Comparison of ENCODE assay signal across 19 cellular contexts in the genomic region with DNA sequence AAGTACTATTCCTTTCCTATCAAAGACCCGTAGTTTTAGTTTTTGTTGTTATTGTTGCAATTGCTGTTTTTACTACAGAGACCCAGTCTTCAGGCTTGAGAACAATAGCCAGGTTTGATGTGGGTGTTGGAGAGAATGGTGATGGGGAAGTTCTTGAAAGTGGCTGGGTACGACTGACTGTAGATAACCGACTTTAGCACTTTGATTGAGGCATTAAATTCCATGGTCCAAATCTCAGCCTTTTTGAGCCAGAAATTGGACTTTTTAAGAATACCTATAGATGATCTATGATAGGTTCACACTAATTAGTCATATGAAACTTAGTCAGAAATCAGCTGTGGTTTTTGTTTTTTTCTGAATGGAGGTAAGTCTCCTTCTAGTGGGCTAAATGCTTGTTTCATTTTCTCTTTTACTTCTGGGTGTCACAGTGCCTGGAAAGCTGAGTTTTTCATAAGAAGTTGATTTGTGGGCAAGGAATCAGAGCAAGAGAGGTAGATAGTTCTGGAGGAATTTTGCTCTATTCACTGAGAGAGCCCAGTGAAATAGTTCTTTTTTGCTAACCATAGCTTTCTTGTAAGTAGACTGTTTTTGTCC. TPM values are rescaled to one million over a fixed set of nuclear protein-coding genes. Genes with fewer than 3 reads are reported as not detected.
DNase-seq lines count a peak whose midpoint lies in the region; ATAC-seq lines count a peak whose summit lies in the region.
"Had no signal": no experiment of that assay in that cellular context is flagged by ENCODE, and none has a peak within 500 bp of the region (broad histone marks: within the 10 kb centered on the region; RNA-seq: fewer than 3 reads in every experiment).

No MANE protein-coding gene starts in this region.

- H4K20me1 ChIP-seq in Karpas-422 (ENCODE audit: insufficient read depth, low read depth, low read length): no peaks in the 10 kb centered on the region

- no peak overlapping the region for H3K4me2 ChIP-seq in Karpas-422 (ENCODE audit: low read depth, low read length, poor library complexity, severe bottlenecking)

- H3K27ac ChIP-seq in Karpas-422 (ENCODE audit: low read length) (no peak overlapping the region), substantia nigra (ENCODE audit: low read depth, low read length, poor library complexity, severe bottlenecking) (no peak overlapping the region)
- H3K27ac ChIP-seq: cardiac muscle cell, right atrium auricular region had no signal

- peaks cover 23% of the 10 kb centered on the region for H3K4me1 ChIP-seq in Karpas-422 (ENCODE audit: low read length)

- H3K4me1 Mint-ChIP-seq in activated T-cell treated with anti-CD3 and anti-CD28 coated beads, Interleukin-2, amount 50 U/mL, for 4 hours (ENCODE audit: low read depth): peaks cover 46% of the 10 kb centered on the region
- peaks cover 53% of the 10 kb centered on the region for H3K4me1 Mint-ChIP-seq in stimulated activated effector memory CD8-positive, alpha-beta T cell treated with anti-CD3 and anti-CD28 coated beads, Interleukin-12 subunit alpha, Interleukin-12 subunit beta, amount 100 ng/mL, for 72 hours

- no peak for DNase-seq in activated T-cell treated with anti-CD3 and anti-CD28 coated beads, Interleukin-2, amount 50 U/mL, for 4 hours
- no peak for DNase-seq in activated T-cell treated with anti-CD3 and anti-CD28 coated beads, Interleukin-2, amount 50 U/mL, for 48 hours
- no peak for DNase-seq in Karpas-422
- DNase-seq in activated naive CD4-positive, alpha-beta T cell treated with anti-CD3 and anti-CD28 coated beads, Interleukin-2, amount 50 U/mL, for 72 hours (ENCODE audit: low spot score in 2 of 2): no peak
- peak in 1 of 2 donors; percentile 44 for DNase-seq in stimulated activated effector memory CD8-positive, alpha-beta T cell treated with anti-CD3 and anti-CD28 coated beads, Interleukin-12 subunit alpha, Interleukin-12 subunit beta, amount 100 ng/mL, for 72 hours (ENCODE audit: low spot score in 2 of 2)
- DNase-seq in substantia nigra (lab: John Stamatoyannopoulos, UW): no peak
- DNase-seq: ACHN; COR-L47; effector memory CD4-positive, alpha-beta T cell; HCEC 1CT; hippocampal formation; mesendoderm; NCI-H1694 treated with DMSO at 0.1 percent for 48 hours; SIG-M5; T1000 had no signal

- ATAC-seq in activated T-cell treated with anti-CD3 and anti-CD28 coated beads, Interleukin-2, amount 50 U/mL, for 4 hours: peak; percentile 42 to 56
- peak; percentile 38 to 62 for ATAC-seq in activated naive CD4-positive, alpha-beta T cell treated with anti-CD3 and anti-CD28 coated beads, Interleukin-2, amount 50 U/mL, for 72 hours
- ATAC-seq in stimulated activated effector memory CD8-positive, alpha-beta T cell treated with anti-CD3 and anti-CD28 coated beads, Interleukin-12 subunit alpha, Interleukin-12 subunit beta, amount 100 ng/mL, for 72 hours: peak; percentile 69
- ATAC-seq in HG03442 (IDR thresholded peaks at IDR 0.05; ENCODE audit: unreplicated experiment): no peak
- no peak for ATAC-seq in HG03520 (IDR thresholded peaks at IDR 0.05; ENCODE audit: unreplicated experiment)

- H3K36me3 Mint-ChIP-seq in activated T-cell treated with anti-CD3 and anti-CD28 coated beads, Interleukin-2, amount 50 U/mL, for 4 hours (ENCODE audit: insufficient read depth): peaks cover 28% of the 10 kb centered on the region
- H3K36me3 Mint-ChIP-seq in activated naive CD4-positive, alpha-beta T cell treated with anti-CD3 and anti-CD28 coated beads, Interleukin-2, amount 50 U/mL, for 72 hours: peaks cover 34 to 35% of the 10 kb centered on the region in 2 donors
- peaks cover 68% of the 10 kb centered on the region for H3K36me3 Mint-ChIP-seq in stimulated activated effector memory CD8-positive, alpha-beta T cell treated with anti-CD3 and anti-CD28 coated beads, Interleukin-12 subunit alpha, Interleukin-12 subunit beta, amount 100 ng/mL, for 72 hours

- no peaks in the 10 kb centered on the region for H3K27me3 Mint-ChIP-seq in activated T-cell treated with anti-CD3 and anti-CD28 coated beads, Interleukin-2, amount 50 U/mL, for 4 hours (ENCODE audit: low read depth)

- 0 out of 2 replicates have a peak overlapping the region, but pooled peaks have one; percentile 30 for H3K9ac ChIP-seq in Karpas-422 (ENCODE audit: low read length)

- H3K27me3 ChIP-seq in Karpas-422 (ENCODE audit: low read length): no peaks in the 10 kb centered on the region
- H3K27me3 ChIP-seq: cardiac muscle cell, right atrium auricular region had no signal

- H2AFZ ChIP-seq in Karpas-422 (ENCODE audit: low read length): no peak overlapping the region

- H3K27ac Mint-ChIP-seq in activated naive CD4-positive, alpha-beta T cell treated with anti-CD3 and anti-CD28 coated beads, Interleukin-2, amount 50 U/mL, for 72 hours: peak overlapping the region; percentile 72 to 95
- peak overlapping the region; percentile 80 for H3K27ac Mint-ChIP-seq in stimulated activated effector memory CD8-positive, alpha-beta T cell treated with anti-CD3 and anti-CD28 coated beads, Interleukin-12 subunit alpha, Interleukin-12 subunit beta, amount 100 ng/mL, for 72 hours

- H3K9me3 Mint-ChIP-seq in activated T-cell treated with anti-CD3 and anti-CD28 coated beads, Interleukin-2, amount 50 U/mL, for 4 hours: no peaks in the 10 kb centered on the region
- H3K9me3 Mint-ChIP-seq in activated naive CD4-positive, alpha-beta T cell treated with anti-CD3 and anti-CD28 coated beads, Interleukin-2, amount 50 U/mL, for 72 hours: no peaks in the 10 kb centered on the region
- no peaks in the 10 kb centered on the region for H3K9me3 Mint-ChIP-seq in stimulated activated effector memory CD8-positive, alpha-beta T cell treated with anti-CD3 and anti-CD28 coated beads, Interleukin-12 subunit alpha, Interleukin-12 subunit beta, amount 100 ng/mL, for 72 hours

- no peaks in the 10 kb centered on the region for H3K9me3 ChIP-seq in Karpas-422 (ENCODE audit: low read length)
- H3K9me3 ChIP-seq: right atrium auricular region had no signal

- H3K4me3 ChIP-seq in Karpas-422 (ENCODE audit: low read length): no peak overlapping the region
- H3K4me3 ChIP-seq: cardiac muscle cell, right atrium auricular region had no signal

- H3K9me2 ChIP-seq in Karpas-422 (replicated peaks; ENCODE audit: insufficient read depth, low read length): no peaks in the 10 kb centered on the region

- peak overlapping the region; percentile 54 for H3K4me3 Mint-ChIP-seq in activated T-cell treated with anti-CD3 and anti-CD28 coated beads, Interleukin-2, amount 50 U/mL, for 4 hours
- H3K4me3 Mint-ChIP-seq in stimulated activated effector memory CD8-positive, alpha-beta T cell treated with anti-CD3 and anti-CD28 coated beads, Interleukin-12 subunit alpha, Interleukin-12 subunit beta, amount 100 ng/mL, for 72 hours: peak overlapping the region; percentile 96

- peaks cover 55% of the 10 kb centered on the region for H3K79me2 ChIP-seq in Karpas-422 (ENCODE audit: low read length)

- peaks cover 45% of the 10 kb centered on the region; the same call in 1 of the 2 replicates for H3K36me3 ChIP-seq in Karpas-422 (ENCODE audit: insufficient read depth, low read length)

RNA-seq across cellular contexts. Expression of a gene that starts 2.8 kb away (rescaled TPM):
- total RNA-seq in activated T-cell treated with anti-CD3 and anti-CD28 coated beads, Interleukin-2, amount 50 U/mL, for 4 hours: 100 to 1,000 TPM in 2 of 3 donors, 10 to 100 TPM in 1; 97.4 to 122 (median 117) TPM
- 42.1 and 53.0 TPM in 2 replicates for total RNA-seq in Karpas-422 (2014; rRNA removed; shearing (Covaris generic); ENCODE audit: low replicate concordance)
- 100 to 1,000 TPM in 1 of 2 donors, 10 to 100 TPM in 1; 93.6 to 101 TPM for total RNA-seq in activated naive CD4-positive, alpha-beta T cell treated with anti-CD3 and anti-CD28 coated beads, Interleukin-2, amount 50 U/mL, for 72 hours

RNA-seq across cellular contexts. Expression of a gene that starts 21.2 kb away (rescaled TPM):
- 1,000 to 10,000 TPM; 1,281 to 1,520 (median 1,366) TPM for total RNA-seq in activated T-cell treated with anti-CD3 and anti-CD28 coated beads, Interleukin-2, amount 50 U/mL, for 4 hours
- total RNA-seq in Karpas-422 (2014; rRNA removed; shearing (Covaris generic); ENCODE audit: low replicate concordance): 652 and 1,200 TPM in 2 replicates
- total RNA-seq in activated naive CD4-positive, alpha-beta T cell treated with anti-CD3 and anti-CD28 coated beads, Interleukin-2, amount 50 U/mL, for 72 hours: 1,000 to 10,000 TPM in 1 of 2 donors, 100 to 1,000 TPM in 1; 926 to 1,058 TPM

Comparison
In these comparisons a context has a peak if more than half of its experiments do, and no peak if none do; other contexts are left out.
1. ATAC-seq: peak in activated T-cell treated with anti-CD3 and anti-CD28 coated beads, Interleukin-2, amount 50 U/mL, for 4 hours (2 of 2), activated naive CD4-positive, alpha-beta T cell treated with anti-CD3 and anti-CD28 coated beads, Interleukin-2, amount 50 U/mL, for 72 hours (2 of 2) and stimulated activated effector memory CD8-positive, alpha-beta T cell treated with anti-CD3 and anti-CD28 coated beads, Interleukin-12 subunit alpha, Interleukin-12 subunit beta, amount 100 ng/mL, for 72 hours (single experiment); none in HG03442 (single experiment) and HG03520 (single experiment).